Comparison of ENCODE assay signal across 1 cellular context in the genomic region with DNA sequence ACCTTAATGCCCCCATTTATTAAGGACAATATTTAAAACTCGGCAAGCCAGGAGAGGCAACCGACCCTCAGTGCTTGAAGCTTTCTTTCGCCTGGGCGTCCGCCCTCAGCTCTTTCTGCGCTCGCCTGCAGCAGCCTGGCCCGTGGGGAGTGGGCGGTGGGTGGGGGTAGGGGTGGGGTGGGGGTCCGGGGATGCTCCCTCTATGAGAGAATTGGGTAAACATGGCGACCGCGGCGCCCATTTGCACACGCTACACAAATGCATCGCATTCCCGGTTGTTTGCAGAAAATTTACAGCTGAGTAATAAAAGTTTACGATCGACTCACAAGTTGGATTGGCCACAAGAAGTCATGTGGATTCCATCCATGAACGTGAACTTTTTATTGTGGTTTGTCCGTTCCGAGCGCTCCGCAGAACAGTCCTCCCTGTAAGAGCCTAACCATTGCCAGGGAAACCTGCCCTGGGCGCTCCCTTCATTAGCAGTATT.
TF ChIP-seq lines count a peak whose summit lies in the region.

No MANE protein-coding gene starts in this region.

TF ChIP-seq in WTC11, 78 proteins besides CTCF, POLR2A, EP300 and RAD21:
- TF ChIP-seq HMGXB4 (CRISPR knock-in tag; IDR thresholded peaks at IDR 0.05) (no peak), ZNF416 (CRISPR knock-in tag; IDR thresholded peaks at IDR 0.05) (no peak), MLX (CRISPR knock-in tag; IDR thresholded peaks at IDR 0.05) (no peak), MXD4 (CRISPR knock-in tag; IDR thresholded peaks at IDR 0.05; ENCODE audit: borderline replicate concordance) (no peak), ZNF138 (CRISPR knock-in tag; conservative IDR thresholded peaks at IDR 0.05) (no peak), NFYB (CRISPR knock-in tag; conservative IDR thresholded peaks at IDR 0.05; ENCODE audit: low read depth) (no peak), RELA (CRISPR knock-in tag; IDR thresholded peaks at IDR 0.05; ENCODE audit: borderline replicate concordance) (no peak), CREB1 (CRISPR knock-in tag; IDR thresholded peaks at IDR 0.05) (no peak), ZNF219 (CRISPR knock-in tag; IDR thresholded peaks at IDR 0.05; ENCODE audit: borderline replicate concordance) (no peak), JUN (CRISPR knock-in tag; IDR thresholded peaks at IDR 0.05) (no peak), PREB (CRISPR knock-in tag; IDR thresholded peaks at IDR 0.05; ENCODE audit: borderline replicate concordance) (no peak), AFF4 (CRISPR knock-in tag; IDR thresholded peaks at IDR 0.05; ENCODE audit: borderline replicate concordance) (no peak), IRF2 (CRISPR knock-in tag; IDR thresholded peaks at IDR 0.05; ENCODE audit: borderline replicate concordance, low read depth) (no peak)
- TF ChIP-seq, protein P1, sequence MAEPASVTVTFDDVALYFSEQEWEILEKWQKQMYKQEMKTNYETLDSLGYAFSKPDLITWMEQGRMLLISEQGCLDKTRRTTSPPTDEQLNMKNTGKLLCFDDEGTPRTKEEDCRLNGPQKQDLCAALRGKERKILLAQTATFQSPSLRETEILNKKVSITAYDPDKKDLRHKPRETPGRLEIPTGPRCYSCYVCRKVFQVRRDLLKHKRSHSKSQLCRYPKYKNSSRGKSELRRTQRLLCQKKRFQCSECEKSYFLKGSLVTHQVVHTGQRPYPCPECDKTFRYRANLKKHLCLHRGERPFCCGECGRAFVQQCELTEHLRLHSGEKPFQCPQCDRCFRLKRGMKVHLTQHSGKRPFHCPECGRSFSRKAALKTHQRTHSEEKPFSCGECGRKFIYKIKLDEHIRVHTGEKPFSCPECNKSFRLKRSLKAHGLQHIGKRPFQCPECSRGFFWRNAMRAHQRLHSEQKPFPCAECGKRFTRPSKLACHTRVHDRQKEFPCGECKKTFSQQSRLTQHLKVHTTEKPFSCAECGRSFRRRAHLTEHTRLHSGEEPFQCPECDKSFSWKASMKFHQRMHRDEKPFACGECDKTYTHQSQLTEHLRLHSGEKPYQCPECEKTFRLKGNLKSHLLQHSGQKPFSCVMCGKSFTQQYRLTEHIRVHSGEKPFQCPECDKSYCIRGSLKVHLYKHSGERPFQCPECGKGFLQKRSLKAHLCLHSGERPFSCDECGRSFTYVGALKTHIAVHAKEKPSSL (CRISPR knock-in tag; conservative IDR thresholded peaks at IDR 0.05), result no peak
- TF ChIP-seq, protein P2, sequence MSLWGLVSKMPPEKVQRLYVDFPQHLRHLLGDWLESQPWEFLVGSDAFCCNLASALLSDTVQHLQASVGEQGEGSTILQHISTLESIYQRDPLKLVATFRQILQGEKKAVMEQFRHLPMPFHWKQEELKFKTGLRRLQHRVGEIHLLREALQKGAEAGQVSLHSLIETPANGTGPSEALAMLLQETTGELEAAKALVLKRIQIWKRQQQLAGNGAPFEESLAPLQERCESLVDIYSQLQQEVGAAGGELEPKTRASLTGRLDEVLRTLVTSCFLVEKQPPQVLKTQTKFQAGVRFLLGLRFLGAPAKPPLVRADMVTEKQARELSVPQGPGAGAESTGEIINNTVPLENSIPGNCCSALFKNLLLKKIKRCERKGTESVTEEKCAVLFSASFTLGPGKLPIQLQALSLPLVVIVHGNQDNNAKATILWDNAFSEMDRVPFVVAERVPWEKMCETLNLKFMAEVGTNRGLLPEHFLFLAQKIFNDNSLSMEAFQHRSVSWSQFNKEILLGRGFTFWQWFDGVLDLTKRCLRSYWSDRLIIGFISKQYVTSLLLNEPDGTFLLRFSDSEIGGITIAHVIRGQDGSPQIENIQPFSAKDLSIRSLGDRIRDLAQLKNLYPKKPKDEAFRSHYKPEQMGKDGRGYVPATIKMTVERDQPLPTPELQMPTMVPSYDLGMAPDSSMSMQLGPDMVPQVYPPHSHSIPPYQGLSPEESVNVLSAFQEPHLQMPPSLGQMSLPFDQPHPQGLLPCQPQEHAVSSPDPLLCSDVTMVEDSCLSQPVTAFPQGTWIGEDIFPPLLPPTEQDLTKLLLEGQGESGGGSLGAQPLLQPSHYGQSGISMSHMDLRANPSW (CRISPR knock-in tag; conservative IDR thresholded peaks at IDR 0.05; ENCODE audit: low read depth), result no peak
